26 cellular contexts compared by ENCODE assay signal in genomic region chr11:97756571-97757335, GRCh38.
"Had no signal": no experiment of that assay in that cellular context is flagged by ENCODE, and none has a peak within 500 bp of the region (broad histone marks: within the 10 kb centered on the region; RNA-seq: fewer than 3 reads in every experiment).

No MANE protein-coding gene starts in this region.

- H3K36me3 Mint-ChIP-seq: memory B cell; mesothelial cell of epicardium; naive B cell; natural killer cell treated with Interleukin-12 subunit alpha and Interleukin-12 subunit beta and Interleukin-15 and Interleukin-18, amount 100 ng/mL, for 72 hours had no signal

- H3K9me3 ChIP-seq: gastrocnemius medialis, neutrophil, pancreas, right lobe of liver, thyroid gland had no signal

- H3K27me3 Mint-ChIP-seq: effector memory CD8-positive, alpha-beta T cell; memory B cell; naive B cell; natural killer cell treated with Interleukin-12 subunit alpha and Interleukin-12 subunit beta and Interleukin-15 and Interleukin-18, amount 100 ng/mL, for 72 hours; stimulated activated naive CD8-positive, alpha-beta T cell treated with anti-CD3 and anti-CD28 coated beads, Interleukin-15, amount 100 ng/mL, for 72 hours had no signal

- FAIRE-seq: endometrium, keratinocyte, pancreas, small intestine, urothelium cell line had no signal

- DNase-seq: cortex of kidney; effector memory CD8-positive, alpha-beta T cell; gastrocnemius medialis; head of caudate nucleus; left ventricle myocardium superior; mucosa of descending colon; naive B cell; pancreas; retina; right lobe of liver; small intestine; stimulated activated CD4-positive, alpha-beta T cell treated with anti-CD3 and anti-CD28 coated beads, Interleukin-15, amount 100 ng/mL, for 24 hours; stimulated activated CD4-positive, alpha-beta T cell treated with anti-CD3 and anti-CD28 coated beads, Interleukin-2, amount 100 ng/mL, for 48 hours; stimulated activated naive CD4-positive, alpha-beta T cell; stimulated activated naive CD8-positive, alpha-beta T cell treated with anti-CD3 and anti-CD28 coated beads, Interleukin-15, amount 100 ng/mL, for 72 hours; thyroid gland; upper lobe of left lung had no signal

- H3K27ac ChIP-seq: gastrocnemius medialis, neutrophil, pancreas, right lobe of liver, thyroid gland, upper lobe of left lung had no signal

- H3K4me3 ChIP-seq: gastrocnemius medialis, lung, mucosa of descending colon, pancreas, right lobe of liver, thyroid gland, upper lobe of left lung had no signal

- H3K4me1 Mint-ChIP-seq: memory B cell; mesothelial cell of epicardium; naive B cell; neural crest cell; stimulated activated naive CD8-positive, alpha-beta T cell treated with anti-CD3 and anti-CD28 coated beads, Interleukin-15, amount 100 ng/mL, for 72 hours had no signal

- H3K4me1 ChIP-seq: gastrocnemius medialis, pancreas, right lobe of liver, thyroid gland, upper lobe of left lung had no signal

- H3K27me3 ChIP-seq: gastrocnemius medialis, neutrophil, pancreas, right lobe of liver, thyroid gland, upper lobe of left lung had no signal

- H3K36me3 ChIP-seq: gastrocnemius medialis, neutrophil, pancreas, right lobe of liver, thyroid gland, upper lobe of left lung had no signal

- H3K27ac Mint-ChIP-seq: effector memory CD8-positive, alpha-beta T cell; memory B cell; mesothelial cell of epicardium; naive B cell; natural killer cell treated with Interleukin-12 subunit alpha and Interleukin-12 subunit beta and Interleukin-15 and Interleukin-18, amount 100 ng/mL, for 72 hours; stimulated activated naive CD8-positive, alpha-beta T cell treated with anti-CD3 and anti-CD28 coated beads, Interleukin-15, amount 100 ng/mL, for 72 hours had no signal

- H3K9me3 Mint-ChIP-seq: mesothelial cell of epicardium, neural crest cell had no signal

- H3K4me3 Mint-ChIP-seq: effector memory CD8-positive, alpha-beta T cell; memory B cell; mesothelial cell of epicardium; naive B cell; natural killer cell treated with Interleukin-12 subunit alpha and Interleukin-12 subunit beta and Interleukin-15 and Interleukin-18, amount 100 ng/mL, for 72 hours; neural crest cell; stimulated activated naive CD8-positive, alpha-beta T cell treated with anti-CD3 and anti-CD28 coated beads, Interleukin-15, amount 100 ng/mL, for 72 hours had no signal

- ATAC-seq: effector memory CD8-positive, alpha-beta T cell; gastrocnemius medialis; left ventricle myocardium superior; mucosa of descending colon; natural killer cell treated with Interleukin-12 subunit alpha and Interleukin-12 subunit beta and Interleukin-15 and Interleukin-18, amount 100 ng/mL, for 72 hours; pancreas; right lobe of liver; stimulated activated naive CD8-positive, alpha-beta T cell treated with anti-CD3 and anti-CD28 coated beads, Interleukin-15, amount 100 ng/mL, for 72 hours had no signal
